Comparison of ENCODE assay signal across 16 cellular contexts in genomic region chr7:129437190-129437589, GRCh38.
"Had no signal": no experiment of that assay in that cellular context is flagged by ENCODE, and none has a peak within 500 bp of the region (broad histone marks: within the 10 kb centered on the region; RNA-seq: fewer than 3 reads in every experiment).

No MANE protein-coding gene starts in this region.

- H3K4me3 Mint-ChIP-seq: memory B cell had no signal

- H3K9me3 Mint-ChIP-seq: endodermal cell; memory B cell; natural killer cell treated with Interleukin-12 subunit alpha and Interleukin-12 subunit beta and Interleukin-15 and Interleukin-18, amount 100 ng/mL, for 72 hours had no signal

- H3K36me3 Mint-ChIP-seq: memory B cell had no signal

- DNase-seq: activated CD4-positive, CD25-positive, alpha-beta regulatory T cell treated with anti-CD3 and anti-CD28 coated beads, Interleukin-2, amount 50 U/mL, for 72 hours; activated CD8-positive, alpha-beta memory T cell treated with anti-CD3 and anti-CD28 coated beads for 24 hours; activated gamma-delta T cell treated with Interleukin-2 at 50 U/mL for 16 hours; dorsolateral prefrontal cortex; endodermal cell; kidney; left ventricle myocardium inferior; retina; stimulated activated CD4-positive, alpha-beta T cell treated with anti-CD3 and anti-CD28 coated beads, Interleukin-4, amount 100 ng/mL, for 4 hours; stimulated activated CD8-positive, alpha-beta memory T cell treated with anti-CD3 and anti-CD28 coated beads, Interleukin-4, amount 100 ng/mL, for 48 hours; stimulated activated naive CD8-positive, alpha-beta T cell treated with anti-CD3 and anti-CD28 coated beads, Interleukin-15, Interleukin-2, amounts not matched to agents 100 U/mL and 50 U/mL, for 24 hours; SW 1271; testis; upper lobe of left lung had no signal

- H3K27ac Mint-ChIP-seq: endodermal cell, memory B cell had no signal

- ATAC-seq: natural killer cell treated with Interleukin-12 subunit alpha and Interleukin-12 subunit beta and Interleukin-15 and Interleukin-18, amount 100 ng/mL, for 72 hours; stimulated activated naive CD8-positive, alpha-beta T cell treated with anti-CD3 and anti-CD28 coated beads, Interleukin-15, Interleukin-2, amounts not matched to agents 100 U/mL and 50 U/mL, for 24 hours had no signal
